3 cellular contexts compared by ENCODE assay signal in the genomic region with DNA sequence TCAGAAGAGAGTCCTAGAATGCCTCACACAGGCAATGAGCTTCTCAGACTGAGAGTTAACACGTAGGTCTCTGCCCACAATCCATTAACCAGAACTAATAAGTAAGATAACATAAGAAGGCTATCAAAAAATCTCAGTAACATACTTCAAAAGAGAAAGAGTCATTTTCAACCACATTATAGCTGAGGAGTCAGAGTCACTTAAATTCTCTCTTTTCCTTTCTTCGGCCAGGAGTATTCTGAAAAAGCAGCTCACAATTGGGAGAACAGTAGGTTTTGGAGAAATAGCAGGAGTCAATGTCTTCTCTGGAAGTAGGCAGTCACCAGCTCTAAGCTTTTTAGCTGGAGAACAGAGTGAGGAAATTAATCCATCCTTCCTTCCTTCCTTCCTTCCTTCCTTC.
"Had no signal": no experiment of that assay in that cellular context is flagged by ENCODE, and none has a peak within 500 bp of the region (broad histone marks: within the 10 kb centered on the region; RNA-seq: fewer than 3 reads in every experiment).

No MANE protein-coding gene starts in this region.

- DNase-seq: GDM1, GF-D8 had no signal

- H3K4me3 ChIP-seq: GM12878 had no signal

- ATAC-seq: GM12878 had no signal
